ENCODE assay signal across 1 cellular context in genomic region chr16:29729116-29729521, GRCh38.
TF ChIP-seq lines count a peak whose summit lies in the region.

No MANE protein-coding gene starts in this region.

TF ChIP-seq in SK-N-SH treated with all-trans-retinoic acid at 6 μM for 48 hours, 23 proteins besides CTCF, POLR2A, EP300 and RAD21 (continued from another document):
- TF ChIP-seq, protein P1, sequence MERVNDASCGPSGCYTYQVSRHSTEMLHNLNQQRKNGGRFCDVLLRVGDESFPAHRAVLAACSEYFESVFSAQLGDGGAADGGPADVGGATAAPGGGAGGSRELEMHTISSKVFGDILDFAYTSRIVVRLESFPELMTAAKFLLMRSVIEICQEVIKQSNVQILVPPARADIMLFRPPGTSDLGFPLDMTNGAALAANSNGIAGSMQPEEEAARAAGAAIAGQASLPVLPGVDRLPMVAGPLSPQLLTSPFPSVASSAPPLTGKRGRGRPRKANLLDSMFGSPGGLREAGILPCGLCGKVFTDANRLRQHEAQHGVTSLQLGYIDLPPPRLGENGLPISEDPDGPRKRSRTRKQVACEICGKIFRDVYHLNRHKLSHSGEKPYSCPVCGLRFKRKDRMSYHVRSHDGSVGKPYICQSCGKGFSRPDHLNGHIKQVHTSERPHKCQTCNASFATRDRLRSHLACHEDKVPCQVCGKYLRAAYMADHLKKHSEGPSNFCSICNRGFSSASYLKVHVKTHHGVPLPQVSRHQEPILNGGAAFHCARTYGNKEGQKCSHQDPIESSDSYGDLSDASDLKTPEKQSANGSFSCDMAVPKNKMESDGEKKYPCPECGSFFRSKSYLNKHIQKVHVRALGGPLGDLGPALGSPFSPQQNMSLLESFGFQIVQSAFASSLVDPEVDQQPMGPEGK (CRISPR knock-in tag; IDR thresholded peaks at IDR 0.05; ENCODE audit: borderline replicate concordance) = no peak
- TF ChIP-seq ZFP30 (CRISPR knock-in tag; IDR thresholded peaks at IDR 0.05) = no peak
